ENCODE assay signal across 30 cellular contexts in genomic region chr17:43696891-43697290, GRCh38. TPM values are rescaled to one million over a fixed set of nuclear protein-coding genes. Genes with fewer than 3 reads are reported as not detected.
"Had no signal": no experiment of that assay in that cellular context is flagged by ENCODE, and none has a peak within 500 bp of the region (broad histone marks: within the 10 kb centered on the region; RNA-seq: fewer than 3 reads in every experiment).

No MANE protein-coding gene starts in this region.

- H3K36me3 Mint-ChIP-seq: mesothelial cell of epicardium had no signal

- FAIRE-seq: kidney had no signal

- H3K27ac Mint-ChIP-seq: activated CD4-positive, alpha-beta memory T cell treated with anti-CD3 and anti-CD28 coated beads, Interleukin-2, amount 10 ng/mL, durations not matched to agents 7 days and 5 days; activated CD4-positive, alpha-beta T cell treated with anti-CD3 and anti-CD28 coated beads, Interleukin-2, amount 10 ng/mL, durations not matched to agents 7 days and 5 days; activated T-cell treated with anti-CD3 and anti-CD28 coated beads, Interleukin-2, amount 50 U/mL, for 24 hours; activated T-helper 17 cell treated with anti-CD3 and anti-CD28 coated beads, Interleukin-2, amount 50 U/mL, for 72 hours; naive thymus-derived CD4-positive, alpha-beta T cell had no signal

- H3K9me3 Mint-ChIP-seq: activated T-cell treated with anti-CD3 and anti-CD28 coated beads, Interleukin-2, amount 50 U/mL, for 24 hours; activated T-helper 17 cell treated with anti-CD3 and anti-CD28 coated beads, Interleukin-2, amount 50 U/mL, for 72 hours; naive thymus-derived CD4-positive, alpha-beta T cell had no signal

- DNase-seq: activated CD4-positive, alpha-beta memory T cell treated with anti-CD3 and anti-CD28 coated beads, Interleukin-2, amount 10 ng/mL, durations not matched to agents 7 days and 5 days; activated CD4-positive, alpha-beta T cell treated with anti-CD3 and anti-CD28 coated beads for 1 hour; activated CD4-positive, alpha-beta T cell treated with anti-CD3 and anti-CD28 coated beads, Interleukin-2, amount 10 ng/mL, durations not matched to agents 7 days and 5 days; activated CD8-positive, alpha-beta memory T cell treated with anti-CD3 and anti-CD28 coated beads, Interleukin-2, amount 50 U/mL, for 48 hours; activated gamma-delta T cell treated with Interleukin-2 at 50 U/mL for 16 hours; activated naive CD4-positive, alpha-beta T cell treated with anti-CD3 and anti-CD28 coated beads, Interleukin-2, amount 50 U/mL, for 16 hours; activated T-cell treated with anti-CD3 and anti-CD28 coated beads, Interleukin-2, amount 50 U/mL, for 24 hours; body of pancreas; cerebellar nuclear complex; colonic mucosa; effector memory CD4-positive, alpha-beta T cell; glutamatergic neuron; hippocampal formation; kidney; left colon; naive thymus-derived CD4-positive, alpha-beta T cell; stimulated activated CD4-positive, alpha-beta T cell treated with anti-CD3 and anti-CD28 coated beads, Interleukin-2, amount 100 ng/mL, for 48 hours; stimulated activated naive CD4-positive, alpha-beta T cell treated with Interleukin-2 at 50 U/mL for 16 hours; T-helper 2 cell had no signal

- H3K4me3 Mint-ChIP-seq: activated CD4-positive, alpha-beta memory T cell treated with anti-CD3 and anti-CD28 coated beads, Interleukin-2, amount 10 ng/mL, durations not matched to agents 7 days and 5 days; activated CD4-positive, alpha-beta T cell treated with anti-CD3 and anti-CD28 coated beads, Interleukin-2, amount 10 ng/mL, durations not matched to agents 7 days and 5 days; activated T-cell treated with anti-CD3 and anti-CD28 coated beads, Interleukin-2, amount 50 U/mL, for 24 hours; activated T-helper 17 cell treated with anti-CD3 and anti-CD28 coated beads, Interleukin-2, amount 50 U/mL, for 72 hours; mesothelial cell of epicardium; naive thymus-derived CD4-positive, alpha-beta T cell had no signal

- ATAC-seq: activated T-helper 17 cell treated with anti-CD3 and anti-CD28 coated beads, Interleukin-2, amount 50 U/mL, for 72 hours; body of pancreas; left colon; naive thymus-derived CD4-positive, alpha-beta T cell had no signal

- H3K27ac ChIP-seq: body of pancreas, colonic mucosa, testis, vagina had no signal

- H3K27me3 ChIP-seq: body of pancreas, colonic mucosa, dorsolateral prefrontal cortex, gastrocnemius medialis, right atrium auricular region, testis, upper lobe of left lung, vagina had no signal

- H3K4me1 ChIP-seq: colonic mucosa had no signal

- H3K4me3 ChIP-seq: body of pancreas, colonic mucosa, dorsolateral prefrontal cortex, gastrocnemius medialis, right atrium auricular region, testis, upper lobe of left lung, vagina had no signal

- H3K9me3 ChIP-seq: body of pancreas, colonic mucosa, gastrocnemius medialis, right atrium auricular region, testis, upper lobe of left lung, vagina had no signal

- H3K36me3 ChIP-seq: colonic mucosa, gastrocnemius medialis, right atrium auricular region, upper lobe of left lung, vagina had no signal

RNA-seq across cellular contexts. Expression of gene MEOX1, which starts 35.2 kb away (rescaled TPM):
- total RNA-seq: dorsolateral prefrontal cortex, epithelial cell of proximal tubule, occipital lobe, pulmonary artery endothelial cell had no signal
